In the genomic region with DNA sequence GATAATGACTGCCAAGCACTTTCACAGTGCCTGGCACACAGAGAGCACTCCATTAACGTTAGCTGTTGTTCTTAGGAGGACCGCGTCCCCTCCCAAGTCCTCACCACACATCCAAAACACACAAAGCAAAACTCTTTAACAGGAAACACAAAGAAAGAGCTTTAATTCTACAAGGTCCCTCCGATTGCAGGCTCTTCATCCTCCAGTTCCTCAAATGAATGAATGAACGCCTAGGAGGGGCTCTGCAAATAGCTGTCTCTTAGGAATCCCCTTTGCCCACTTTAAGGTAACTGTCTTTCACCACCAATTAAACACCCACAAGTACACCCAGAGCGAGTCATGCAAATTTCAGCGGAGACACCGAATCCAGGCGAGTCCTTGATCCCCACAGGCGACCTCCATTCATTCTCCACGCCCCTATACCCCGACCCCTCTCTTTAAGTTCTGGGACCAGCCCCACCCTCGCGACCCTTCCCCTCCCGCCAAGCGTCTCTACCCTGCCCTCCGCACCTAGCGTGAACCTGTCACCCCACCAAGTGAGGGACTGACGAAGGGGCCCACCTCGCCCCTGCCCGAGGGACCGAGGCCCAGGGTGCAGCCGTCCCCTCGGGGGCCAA, we compare ENCODE assay signal across 9 cellular contexts. TPM values are rescaled to one million over a fixed set of nuclear protein-coding genes. Genes with fewer than 3 reads are reported as not detected.
DNase-seq lines count a peak whose midpoint lies in the region; ATAC-seq and TF ChIP-seq lines count a peak whose summit lies in the region.
"Had no signal": no experiment of that assay in that cellular context is flagged by ENCODE, and none has a peak within 500 bp of the region (broad histone marks: within the 10 kb centered on the region; RNA-seq: fewer than 3 reads in every experiment).

No MANE protein-coding gene starts in this region.

- H3K27me3 Mint-ChIP-seq in activated naive CD8-positive, alpha-beta T cell = no peaks in the 10 kb centered on the region
- H3K27me3 Mint-ChIP-seq in stimulated activated naive B cell treated with anti-CD40 and anti-IgM and Interleukin-4, amounts not matched to agents 10 μg/mL and 1 μg/mL and 100 μg/mL, for 72 hours = no peaks in the 10 kb centered on the region

- no peaks in the 10 kb centered on the region for H3K36me3 Mint-ChIP-seq in activated naive CD8-positive, alpha-beta T cell
- H3K36me3 Mint-ChIP-seq in stimulated activated naive B cell treated with anti-CD40 and anti-IgM and Interleukin-4, amounts not matched to agents 10 μg/mL and 1 μg/mL and 100 μg/mL, for 72 hours = no peaks in the 10 kb centered on the region

- peaks cover 35% of the 10 kb centered on the region for H3K4me1 ChIP-seq in cardiac muscle cell (ENCODE audit: low read depth)
- H3K4me1 ChIP-seq in iPS-18a (ENCODE audit: control insufficient read depth, low read depth, low read length) = peaks cover 14% of the 10 kb centered on the region

- peak overlapping the region; percentile 92 for H3K9ac ChIP-seq in iPS-18a (ENCODE audit: low read length)

- peak overlapping the region; percentile 98 for H3K4me3 Mint-ChIP-seq in activated naive CD8-positive, alpha-beta T cell
- H3K4me3 Mint-ChIP-seq in stimulated activated naive B cell treated with anti-CD40 and anti-IgM and Interleukin-4, amounts not matched to agents 10 μg/mL and 1 μg/mL and 100 μg/mL, for 72 hours = peak overlapping the region; percentile 92 to 99

- H3K9me3 Mint-ChIP-seq in activated naive CD8-positive, alpha-beta T cell (ENCODE audit: low read depth) = no peaks in the 10 kb centered on the region
- H3K9me3 Mint-ChIP-seq in stimulated activated naive B cell treated with anti-CD40 and anti-IgM and Interleukin-4, amounts not matched to agents 10 μg/mL and 1 μg/mL and 100 μg/mL, for 72 hours = no peaks in the 10 kb centered on the region

- H3K4me1 Mint-ChIP-seq in activated naive CD8-positive, alpha-beta T cell (ENCODE audit: low read depth) = peaks cover 23% of the 10 kb centered on the region
- H3K4me1 Mint-ChIP-seq in stimulated activated naive B cell treated with anti-CD40 and anti-IgM and Interleukin-4, amounts not matched to agents 10 μg/mL and 1 μg/mL and 100 μg/mL, for 72 hours = peaks cover 16 to 40% of the 10 kb centered on the region in 2 donors

- no peaks in the 10 kb centered on the region for H3K9me3 ChIP-seq in cardiac muscle cell (ENCODE audit: low read depth)
- H3K9me3 ChIP-seq in iPS-18a (ENCODE audit: control insufficient read depth, low read depth, low read length) = no peaks in the 10 kb centered on the region

- H3K27ac ChIP-seq in cardiac muscle cell (peak overlapping the region; percentile 99), iPS-18a (ENCODE audit: low read length) (peak overlapping the region; percentile 97)

- DNase-seq in cardiac muscle cell (ENCODE audit: low read depth in 1 of 2, low spot score in 1 of 2) (no peak), cardiac septum (ENCODE audit: low spot score) (no peak), T-helper 9 cell (no peak)
- no peak for DNase-seq in stimulated activated naive B cell treated with anti-CD40 and anti-IgM and Interleukin-4, amounts not matched to agents 10 μg/mL and 1 μg/mL and 100 μg/mL, for 72 hours

- no peaks in the 10 kb centered on the region for H3K36me3 ChIP-seq in cardiac muscle cell
- no peaks in the 10 kb centered on the region for H3K36me3 ChIP-seq in iPS-18a (ENCODE audit: control insufficient read depth, low read depth, low read length)

- H3K27me3 ChIP-seq in cardiac muscle cell = no peaks in the 10 kb centered on the region
- H3K27me3 ChIP-seq in iPS-18a (ENCODE audit: control insufficient read depth, insufficient read depth, low read length) = no peaks in the 10 kb centered on the region

- intact Hi-C loops in cardiac septum (cut with DNase I) = no loop called here

- ATAC-seq in HG03520 (IDR thresholded peaks at IDR 0.05; ENCODE audit: unreplicated experiment) = peak; percentile 3
- ATAC-seq in stimulated activated naive B cell treated with anti-CD40 and anti-IgM and Interleukin-4, amounts not matched to agents 10 μg/mL and 1 μg/mL and 100 μg/mL, for 72 hours (replicated peaks) = peak; percentile 4 to 6
- no peak for ATAC-seq in GM18870 (IDR thresholded peaks at IDR 0.05; ENCODE audit: unreplicated experiment)

- no peak for TF ChIP-seq CTCF in cardiac muscle cell (IDR thresholded peaks at IDR 0.05; ENCODE audit: low read depth, low read length)

- H3K4me3 ChIP-seq in cardiac muscle cell (peak overlapping the region; percentile 73), iPS-18a (ENCODE audit: low read length) (peak overlapping the region; percentile 92)

- H3K27ac Mint-ChIP-seq in activated naive CD8-positive, alpha-beta T cell = peak overlapping the region; percentile 85
- peak overlapping the region; percentile 100 for H3K27ac Mint-ChIP-seq in stimulated activated naive B cell treated with anti-CD40 and anti-IgM and Interleukin-4, amounts not matched to agents 10 μg/mL and 1 μg/mL and 100 μg/mL, for 72 hours

RNA-seq across cellular contexts. Expression of a gene that starts 0.6 kb away (rescaled TPM):
- total RNA-seq in cardiac muscle cell (28.5 and 52.3 TPM in 2 replicates), cardiac septum (52.7 TPM)
- polyA plus RNA-seq in cardiac muscle cell = 21.1 and 28.8 TPM in 2 replicates

RNA-seq across cellular contexts. Expression of a gene that starts 34.7 kb away (rescaled TPM):
- total RNA-seq in cardiac muscle cell (0.06 and 0.07 TPM in 2 replicates), cardiac septum (not detected)
- polyA plus RNA-seq in cardiac muscle cell = not detected in 2 replicates
- total RNA-seq: glomerular endothelial cell had no signal
